In genomic region chr15:78618490-78618934, GRCh38 we compare ENCODE assay signal across 9 cellular contexts. TPM values are rescaled to one million over a fixed set of nuclear protein-coding genes. Genes with fewer than 3 reads are reported as not detected.
A peak's percentile ranks its signal among the peaks of the same experiment; 100 is the strongest.
DNase-seq lines count a peak whose midpoint lies in the region; ATAC-seq and TF ChIP-seq lines count a peak whose summit lies in the region.
"Had no signal": no experiment of that assay in that cellular context is flagged by ENCODE, and none has a peak within 500 bp of the region (broad histone marks: within the 10 kb centered on the region; RNA-seq: fewer than 3 reads in every experiment).

No MANE protein-coding gene starts in this region.

- no peaks in the 10 kb centered on the region for H3K9me3 Mint-ChIP-seq in osteocyte (ENCODE audit: unreplicated experiment)

- H3K4me1 Mint-ChIP-seq in osteocyte (ENCODE audit: unreplicated experiment) = peaks cover 14% of the 10 kb centered on the region

- TF ChIP-seq POLR2A in NB4 (IDR thresholded peaks at IDR 0.05; ENCODE audit: extremely low read depth, insufficient read length) = no peak

- no peak overlapping the region for H3K4me3 ChIP-seq in NB4 (ENCODE audit: low read depth, low read length)
- no peak overlapping the region for H3K4me3 ChIP-seq in thoracic aorta

- peaks cover 14% of the 10 kb centered on the region for H3K27me3 ChIP-seq in thoracic aorta (replicated peaks; ENCODE audit: insufficient read depth)

- H3K4me3 Mint-ChIP-seq in osteocyte (ENCODE audit: unreplicated experiment) = peak overlapping the region; percentile 38

- H3K27me3 Mint-ChIP-seq in osteocyte (ENCODE audit: unreplicated experiment) = peaks cover 53% of the 10 kb centered on the region

- no peak overlapping the region for H3K27ac Mint-ChIP-seq in osteocyte (ENCODE audit: unreplicated experiment)

- H3K27ac ChIP-seq in thoracic aorta = no peak overlapping the region
- H3K27ac ChIP-seq: epithelial cell of prostate had no signal

- no peaks in the 10 kb centered on the region for H3K36me3 Mint-ChIP-seq in osteocyte (ENCODE audit: unreplicated experiment)

- DNase-seq in ELR (ENCODE audit: low read depth) = peak; percentile 81
- peak; percentile 87 for DNase-seq in NB4 (ENCODE audit: low read depth)
- DNase-seq in SK-N-DZ (ENCODE audit: low spot score) = peak; percentile 100
- DNase-seq in activated naive CD4-positive, alpha-beta T cell treated with Interleukin-2 at 50 U/mL for 16 hours = peak; percentile 78
- DNase-seq in glomerular endothelial cell (ENCODE audit: extremely low read depth, low read depth, low spot score) = peak; percentile 74
- DNase-seq in osteocyte (ENCODE audit: extremely low spot score, unreplicated experiment) = peak; percentile 94
- DNase-seq in thoracic aorta (ENCODE audit: low spot score) = peak; percentile 74

- TF ChIP-seq CTCF in NB4 (IDR thresholded peaks at IDR 0.05; ENCODE audit: low read depth, low read length) = peak; percentile 76
- peak; percentile 90 for TF ChIP-seq CTCF in osteocyte (IDR thresholded peaks at IDR 0.05)
- peak; percentile 81 for TF ChIP-seq CTCF in thoracic aorta (IDR thresholded peaks at IDR 0.05)

- ATAC-seq in thoracic aorta (ENCODE audit: insufficient number of reproducible peaks, low FRiP score, low read depth) = no peak
- ATAC-seq in GM21737 (IDR thresholded peaks at IDR 0.05; ENCODE audit: unreplicated experiment) = no peak

- no peaks in the 10 kb centered on the region for H3K9me3 ChIP-seq in thoracic aorta

- H3K4me1 ChIP-seq in thoracic aorta (ENCODE audit: control insufficient read depth in 1 of 2, low read depth in 2 of 2) = peaks cover 9 to 19% of the 10 kb centered on the region in 2 donors

- no peaks in the 10 kb centered on the region for H3K36me3 ChIP-seq in thoracic aorta

RNA-seq across cellular contexts. Expression of gene CHRNA3, which starts 2.3 kb away (rescaled TPM):
- 171 and 197 TPM in 2 replicates for polyA plus RNA-seq in SK-N-DZ (2014; cell fraction: cytosol; rRNA removed)
- 241 and 272 TPM in 2 replicates for polyA plus RNA-seq in SK-N-DZ (2014; cell fraction: nucleus; rRNA removed)
- total RNA-seq in glomerular endothelial cell (not detected in 2 replicates), osteocyte (0.29 and 0.38 TPM in 2 replicates), thoracic aorta (not detected)

RNA-seq across cellular contexts. Expression of gene CHRNB4, which starts 22.5 kb away (rescaled TPM):
- polyA plus RNA-seq in SK-N-DZ (2014; cell fraction: cytosol; rRNA removed) = 38.0 and 38.9 TPM in 2 replicates
- polyA plus RNA-seq in SK-N-DZ (2014; cell fraction: nucleus; rRNA removed) = 18.3 and 33.6 TPM in 2 replicates
- total RNA-seq in glomerular endothelial cell = not detected in 2 replicates
- total RNA-seq in osteocyte = not detected in 2 replicates
- total RNA-seq in thoracic aorta = not detected

RNA-seq across cellular contexts. Expression of gene CHRNA5, which starts 53.2 kb away (rescaled TPM):
- 37.5 and 42.4 TPM in 2 replicates for polyA plus RNA-seq in SK-N-DZ (2014; cell fraction: cytosol; rRNA removed)
- polyA plus RNA-seq in SK-N-DZ (2014; cell fraction: nucleus; rRNA removed) = 17.7 and 24.9 TPM in 2 replicates
- 1.6 and 2.5 TPM in 2 replicates for total RNA-seq in glomerular endothelial cell
- 0.55 and 1.1 TPM in 2 replicates for total RNA-seq in osteocyte
- total RNA-seq in thoracic aorta = 1 to 10 TPM in 1 of 2 donors, under 1 TPM in 1; 0.27 to 1.6 TPM
